ENCODE assay signal across 8 cellular contexts in genomic region chr1:8985915-8986813, GRCh38. TPM values are rescaled to one million over a fixed set of nuclear protein-coding genes. Genes with fewer than 3 reads are reported as not detected.
DNase-seq lines count a peak whose midpoint lies in the region; ATAC-seq and TF ChIP-seq lines count a peak whose summit lies in the region.

No MANE protein-coding gene starts in this region.

- no peaks in the 10 kb centered on the region for H3K27me3 Mint-ChIP-seq in stimulated activated naive CD8-positive, alpha-beta T cell treated with anti-CD3 and anti-CD28 coated beads, Interleukin-15, Interleukin-2, amounts not matched to agents 100 ng/mL and 50 ng/mL, for 24 hours
- H3K27me3 Mint-ChIP-seq in endothelial cell (ENCODE audit: unreplicated experiment), result peaks cover 4% of the 10 kb centered on the region

- H3K27ac ChIP-seq in thyroid gland, result peak overlapping the region in 2 of 3 donors; percentile 28 to 64

- no peak for TF ChIP-seq POLR2A in thyroid gland (IDR thresholded peaks at IDR 0.05)

- peak overlapping the region; percentile 88 for H3K27ac Mint-ChIP-seq in stimulated activated naive CD8-positive, alpha-beta T cell treated with anti-CD3 and anti-CD28 coated beads, Interleukin-15, Interleukin-2, amounts not matched to agents 100 ng/mL and 50 ng/mL, for 24 hours
- H3K27ac Mint-ChIP-seq in endothelial cell (ENCODE audit: unreplicated experiment), result no peak overlapping the region

- in situ Hi-C loops in astrocyte of the cerebellum (cut with HindIII; ENCODE audit: low sequenced_read_pairs), result no loop called here

- intact Hi-C loops in thyroid gland (cut with DNase I), result loop anchor here (5.0 kb wide), 2 partner anchors 64 to 124 kb away; no protein-coding TSS in a partner anchor

- no peaks in the 10 kb centered on the region for H3K36me3 ChIP-seq in kidney epithelial cell (ENCODE audit: control insufficient read depth, insufficient read depth, low read length)
- H3K36me3 ChIP-seq in thyroid gland, result no peaks in the 10 kb centered on the region

- no peak for ATAC-seq in stimulated activated naive CD8-positive, alpha-beta T cell treated with anti-CD3 and anti-CD28 coated beads, Interleukin-15, Interleukin-2, amounts not matched to agents 100 U/mL and 50 U/mL, for 24 hours

- H3K4me3 Mint-ChIP-seq in stimulated activated naive CD8-positive, alpha-beta T cell treated with anti-CD3 and anti-CD28 coated beads, Interleukin-15, Interleukin-2, amounts not matched to agents 100 ng/mL and 50 ng/mL, for 24 hours, result peak overlapping the region; percentile 56
- no peak overlapping the region for H3K4me3 Mint-ChIP-seq in endothelial cell (ENCODE audit: unreplicated experiment)

- 65 to 79% methylated on average over 12 to 13 of the region's 14 CpGs for WGBS in thyroid gland, 2 donors

- no peaks in the 10 kb centered on the region for H3K36me3 Mint-ChIP-seq in stimulated activated naive CD8-positive, alpha-beta T cell treated with anti-CD3 and anti-CD28 coated beads, Interleukin-15, Interleukin-2, amounts not matched to agents 100 ng/mL and 50 ng/mL, for 24 hours (ENCODE audit: low read depth)
- no peaks in the 10 kb centered on the region for H3K36me3 Mint-ChIP-seq in endothelial cell (ENCODE audit: low read depth, unreplicated experiment)

- H3K9me3 ChIP-seq in thyroid gland, result no peaks in the 10 kb centered on the region

- H3K4me1 Mint-ChIP-seq in stimulated activated naive CD8-positive, alpha-beta T cell treated with anti-CD3 and anti-CD28 coated beads, Interleukin-15, Interleukin-2, amounts not matched to agents 100 ng/mL and 50 ng/mL, for 24 hours (ENCODE audit: low read depth), result peaks cover 43% of the 10 kb centered on the region
- H3K4me1 Mint-ChIP-seq in endothelial cell (ENCODE audit: unreplicated experiment), result peaks cover 3% of the 10 kb centered on the region

- H3K27me3 ChIP-seq in kidney epithelial cell (ENCODE audit: control insufficient read depth, insufficient read depth, low read length) (no peaks in the 10 kb centered on the region), thyroid gland (no peaks in the 10 kb centered on the region)

- no peaks in the 10 kb centered on the region for H3K9me3 Mint-ChIP-seq in stimulated activated naive CD8-positive, alpha-beta T cell treated with anti-CD3 and anti-CD28 coated beads, Interleukin-15, Interleukin-2, amounts not matched to agents 100 ng/mL and 50 ng/mL, for 24 hours
- H3K9me3 Mint-ChIP-seq in endothelial cell (ENCODE audit: unreplicated experiment), result peaks cover under 1% of the 10 kb centered on the region

- H3K4me3 ChIP-seq in astrocyte of the cerebellum (ENCODE audit: low read depth, low read length), result no peak overlapping the region
- no peak overlapping the region for H3K4me3 ChIP-seq in kidney epithelial cell (ENCODE audit: low read depth, low read length)
- H3K4me3 ChIP-seq in thyroid gland (replicated peaks in 1 of 3), result no peak overlapping the region

- TF ChIP-seq CTCF in astrocyte of the cerebellum (IDR thresholded peaks at IDR 0.05; ENCODE audit: low read depth, low read length, missing control alignments) (no peak), kidney epithelial cell (IDR thresholded peaks at IDR 0.05; ENCODE audit: insufficient read depth, low read length, poor library complexity, severe bottlenecking) (no peak), thyroid gland (IDR thresholded peaks at IDR 0.05) (no peak), endothelial cell (IDR thresholded peaks at IDR 0.05; ENCODE audit: unreplicated experiment) (no peak)

- peaks cover 0 to 12% of the 10 kb centered on the region in 2 donors for H3K4me1 ChIP-seq in thyroid gland

- no peak for DNase-seq in stimulated activated naive CD8-positive, alpha-beta T cell treated with anti-CD3 and anti-CD28 coated beads, Interleukin-15, Interleukin-2, amounts not matched to agents 100 U/mL and 50 U/mL, for 24 hours
- DNase-seq in astrocyte of the cerebellum (ENCODE audit: low read depth), result peak; percentile 94
- peak; percentile 63 for DNase-seq in kidney epithelial cell (ENCODE audit: low read depth)
- DNase-seq in thyroid gland, result peak; percentile 71 to 84
- no peak for DNase-seq in endothelial cell (ENCODE audit: low spot score)
- DNase-seq in NCI-H2171 treated with DMSO at 0.1 percent for 48 hours (lab: John Stamatoyannopoulos, UW), result no peak
- DNase-seq in UCSD-AML1 (lab: John Stamatoyannopoulos, UW; ENCODE audit: unreplicated experiment), result no peak

RNA-seq across cellular contexts. Expression of gene SLC2A7, which starts 40.1 kb away (rescaled TPM):
- total RNA-seq in kidney epithelial cell, result not detected in 2 replicates
- under 1 TPM in 2 of 4 donors, not detected in 2; 0.22 to 0.58 TPM for total RNA-seq in thyroid gland
- total RNA-seq in endothelial cell (ENCODE audit: unreplicated experiment), result not detected

RNA-seq across cellular contexts. Expression of gene CA6, which starts 40.5 kb away (rescaled TPM):
- total RNA-seq in kidney epithelial cell (not detected in 2 replicates), thyroid gland (not detected), endothelial cell (ENCODE audit: unreplicated experiment) (2.5 TPM)

Comparison
In these comparisons a context has a peak if more than half of its experiments do, and no peak if none do; other contexts are left out.
1. DNase-seq: peak in astrocyte of the cerebellum (single experiment), kidney epithelial cell (single experiment) and thyroid gland (2 of 2); none in stimulated activated naive CD8-positive, alpha-beta T cell treated with anti-CD3 and anti-CD28 coated beads, Interleukin-15, Interleukin-2, amounts not matched to agents 100 U/mL and 50 U/mL, for 24 hours (single experiment), endothelial cell (single experiment), NCI-H2171 treated with DMSO at 0.1 percent for 48 hours (single experiment) and UCSD-AML1 (single experiment).